ENCODE assay signal across 8 cellular contexts in genomic region chr15:90883971-90884718, GRCh38. TPM values are rescaled to one million over a fixed set of nuclear protein-coding genes. Genes with fewer than 3 reads are reported as not detected.
DNase-seq lines count a peak whose midpoint lies in the region; ATAC-seq and TF ChIP-seq lines count a peak whose summit lies in the region.

TSS of gene FES (plus strand) at chr15:90884504. CDS start at chr15:90885046, 542 bp downstream.

- H3K4me1 Mint-ChIP-seq in T-cell (peaks cover 5 to 17% (median 16%) of the 10 kb centered on the region in 3 donors), natural killer cell (peaks cover 17 to 34% of the 10 kb centered on the region in 2 donors)

- H3K4me3 Mint-ChIP-seq in T-cell: peak within 1 kb of the TSS in 2 of 3 donors; percentile 31 to 46
- H3K4me3 Mint-ChIP-seq in natural killer cell: peak within 1 kb of the TSS; percentile 90

- H3K27ac Mint-ChIP-seq in T-cell (no peak within 1 kb of the TSS), natural killer cell (peak within 1 kb of the TSS; percentile 85 to 86)

- peak; percentile 68 for TF ChIP-seq POLR2A in GM18505 (IDR thresholded peaks at IDR 0.05; ENCODE audit: borderline replicate concordance, extremely low read depth, insufficient read depth, insufficient read length)

- no peak for TF ChIP-seq CTCF in fibroblast of mammary gland (conservative IDR thresholded peaks at IDR 0.05; ENCODE audit: control insufficient read depth, insufficient read depth, low read depth, low read length)
- TF ChIP-seq CTCF in natural killer cell (IDR thresholded peaks at IDR 0.05): no peak

- CTCF ChIA-PET in T-cell (lab: Charles Lee): interaction anchor here (0.6 to 2.4 kb wide), 5 partner anchors 18 to 236 kb away, joined by 3 to 23 read pairs (median 3); no protein-coding TSS in a partner anchor

- POLR2A ChIA-PET in T-cell (lab: Charles Lee): interaction anchor here in 1 of 2 donors (0.6 kb wide), 1 partner anchor 380 kb away, joined by 3 read pairs; no protein-coding TSS in a partner anchor

- DNase-seq in T-cell: peak in 1 of 34 experiments; percentile 36
- no peak for DNase-seq in fibroblast of mammary gland (ENCODE audit: low read depth)
- no peak for DNase-seq in natural killer cell
- no peak for DNase-seq in activated effector memory CD4-positive, alpha-beta T cell treated with Interleukin-2 at 50 U/mL for 16 hours
- DNase-seq in NCI-H2171 (lab: John Stamatoyannopoulos, UW): no peak
- DNase-seq in middle frontal gyrus (ENCODE audit: extremely low spot score, low spot score): no peak

- ATAC-seq in GM18505 (IDR thresholded peaks at IDR 0.05; ENCODE audit: unreplicated experiment) (peak; percentile 40), T-cell (replicated peaks in 1 of 4) (peak in 1 of 4 experiments; percentile 5), natural killer cell (peak; percentile 32 to 55 (median 33)), HG03175 (IDR thresholded peaks at IDR 0.05; ENCODE audit: unreplicated experiment) (no peak)

- intact Hi-C loops in natural killer cell (cut with micrococcal nuclease): no loop called here

- H3K27me3 Mint-ChIP-seq in T-cell (peaks cover 4 to 7% of the 10 kb centered on the region in 2 donors), natural killer cell (ENCODE audit: low read depth in 2 of 2) (no peaks in the 10 kb centered on the region)

- H3K36me3 Mint-ChIP-seq in T-cell (peaks cover 11% of the 10 kb centered on the region), natural killer cell (no peaks in the 10 kb centered on the region)

- H3K9me3 Mint-ChIP-seq in T-cell (no peaks in the 10 kb centered on the region), natural killer cell (no peaks in the 10 kb centered on the region)

- H3K4me3 ChIP-seq in fibroblast of mammary gland (ENCODE audit: control insufficient read depth, low read depth, low read length): peak within 1 kb of the TSS; percentile 36

RNA-seq across cellular contexts. Expression of gene FES, which starts in this region (rescaled TPM):
- 1 to 10 TPM; 3.2 to 5.2 (median 4.3) TPM for total RNA-seq in T-cell
- 10 to 100 TPM; 35.8 to 70.3 (median 52.5) TPM for total RNA-seq in natural killer cell

Comparison
In these comparisons a context has a peak if more than half of its experiments do, and no peak if none do; other contexts are left out.
1. RNA of gene FES (total RNA-seq): 35.8 to 70.3 TPM in natural killer cell; 3.2 to 5.2 TPM in T-cell; every median in the first group is over 4 times any median in the second.
2. H3K27ac Mint-ChIP-seq: peak in natural killer cell (2 of 2); none in T-cell (0 of 2).